ENCODE assay signal across 8 cellular contexts in the genomic region with DNA sequence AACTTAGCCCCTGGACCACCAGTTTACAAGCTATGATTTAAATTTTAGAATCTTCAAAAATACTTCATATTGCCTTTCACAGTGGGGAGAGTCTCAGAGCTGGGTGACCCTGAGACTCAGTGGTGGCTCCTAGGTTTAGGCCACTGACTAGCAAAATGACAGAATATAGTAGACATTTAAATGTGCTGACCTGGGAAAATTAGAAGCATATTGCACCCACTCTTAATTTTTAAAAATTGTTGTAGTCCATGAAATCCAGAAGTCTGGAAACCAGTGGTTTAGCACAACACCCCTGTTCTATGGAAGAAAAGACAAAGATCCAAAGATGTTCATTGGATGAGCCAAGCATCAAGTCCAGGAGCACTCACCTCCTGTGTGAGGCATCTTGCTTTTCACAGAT.
"Had no signal": no experiment of that assay in that cellular context is flagged by ENCODE, and none has a peak within 500 bp of the region (broad histone marks: within the 10 kb centered on the region; RNA-seq: fewer than 3 reads in every experiment).

No MANE protein-coding gene starts in this region.

- H3K27me3 Mint-ChIP-seq: IgD-negative memory B cell had no signal

- DNase-seq: Karpas-422, KBM-7, KG1 had no signal

- ATAC-seq: K562 had no signal

- H3K27ac ChIP-seq: HL-60, KMS-11 had no signal

- H3K4me3 ChIP-seq: K562 had no signal

- H3K27ac Mint-ChIP-seq: IgD-negative memory B cell had no signal

- H3K36me3 Mint-ChIP-seq: IgD-negative memory B cell had no signal

- H3K4me1 Mint-ChIP-seq: IgD-negative memory B cell had no signal

- FAIRE-seq: HTR-8/SVneo, K562 had no signal

- H3K9ac ChIP-seq: KMS-11 had no signal

- H3K4me3 Mint-ChIP-seq: IgD-negative memory B cell had no signal

- H3K4me2 ChIP-seq: KMS-11 had no signal
